8 cellular contexts compared by ENCODE assay signal in the genomic region with DNA sequence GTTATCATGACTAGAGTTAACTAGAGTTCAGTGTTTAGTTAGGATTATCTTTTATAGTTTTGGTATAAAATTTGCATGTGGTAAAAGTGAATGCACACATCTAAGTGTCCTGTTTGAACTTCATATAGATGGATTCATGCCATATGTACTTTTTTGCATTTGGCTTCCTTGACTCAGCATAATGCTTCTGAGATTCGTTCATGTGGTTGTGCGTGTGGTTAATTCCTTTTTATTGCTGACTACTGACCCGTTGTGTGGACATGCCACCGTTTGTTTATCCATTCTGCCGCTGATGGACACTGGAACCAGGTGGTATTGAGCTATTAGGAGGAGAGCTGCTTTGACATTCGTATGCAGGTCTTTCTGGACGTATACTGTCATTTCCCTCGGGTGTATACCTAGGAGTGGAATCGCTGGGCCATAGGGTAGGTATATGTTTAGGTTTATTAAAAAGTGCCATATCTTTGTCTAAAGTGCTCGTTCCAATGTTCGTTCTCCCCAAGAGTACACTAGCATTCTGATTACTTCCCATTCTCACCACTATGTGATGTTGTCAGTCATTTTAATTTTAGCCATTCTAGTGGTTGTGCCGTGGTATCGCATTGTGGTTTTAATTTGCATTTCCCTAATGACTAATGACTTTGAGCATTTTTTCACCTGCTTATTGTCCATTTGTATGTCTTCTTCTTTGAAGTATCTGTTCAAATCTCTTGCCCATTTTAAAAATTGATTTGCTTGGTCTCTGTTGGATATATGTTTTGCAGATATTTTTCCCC. TPM values are rescaled to one million over a fixed set of nuclear protein-coding genes. Genes with fewer than 3 reads are reported as not detected.
DNase-seq lines count a peak whose midpoint lies in the region; ATAC-seq and TF ChIP-seq lines count a peak whose summit lies in the region.

No MANE protein-coding gene starts in this region.

- H3K4me3 ChIP-seq in coronary artery = no peak overlapping the region
- H3K4me3 ChIP-seq in neuronal stem cell (ENCODE audit: low read length in 2 of 2) = no peak overlapping the region
- H3K4me3 ChIP-seq in PC-3 (ENCODE audit: low read length) = no peak overlapping the region

- H3K14ac ChIP-seq in neuronal stem cell (ENCODE audit: low read length) = no peak overlapping the region

- H2AFZ ChIP-seq in neuronal stem cell (ENCODE audit: low read length) (no peak overlapping the region), PC-3 (ENCODE audit: low read length) (no peak overlapping the region)

- CTCF ChIA-PET in activated CD4-positive, alpha-beta T cell treated with anti-CD3 and anti-CD28 coated beads, Interleukin-2, amount 10 ng/mL, durations not matched to agents 7 days and 5 days (lab: Charles Lee) = interaction anchor here (0.9 kb wide), 1 partner anchor 35 kb away, joined by 3 read pairs; no protein-coding TSS in a partner anchor
- CTCF ChIA-PET in PC-3 (lab: Charles Lee) = no interaction called here

- H3K36me3 ChIP-seq in neuronal stem cell (replicated peaks in 1 of 2; ENCODE audit: control insufficient read depth in 2 of 2, insufficient read depth in 2 of 2, low read length in 2 of 2) (peaks cover 0 to under 1% of the 10 kb centered on the region in 2 donors), PC-3 (ENCODE audit: low read depth, low read length) (no peaks in the 10 kb centered on the region)

- H3K27ac ChIP-seq in coronary artery (peak overlapping the region; percentile 80 to 88), neuronal stem cell (replicated peaks; ENCODE audit: low read length) (no peak overlapping the region), PC-3 (ENCODE audit: low read length) (no peak overlapping the region)

- no peak overlapping the region for H3K4me2 ChIP-seq in neuronal stem cell (ENCODE audit: insufficient read depth, low read length, poor library complexity, severe bottlenecking)
- no peak overlapping the region for H3K4me2 ChIP-seq in PC-3 (ENCODE audit: low read length)

- peaks cover 10% of the 10 kb centered on the region for H3K27me3 Mint-ChIP-seq in activated CD4-positive, alpha-beta T cell treated with anti-CD3 and anti-CD28 coated beads, Interleukin-2, amount 10 ng/mL, durations not matched to agents 7 days and 5 days

- peak; percentile 76 for ATAC-seq in GM21526 (IDR thresholded peaks at IDR 0.05; ENCODE audit: low FRiP score, unreplicated experiment)
- peak; percentile 79 for ATAC-seq in HG03575 (IDR thresholded peaks at IDR 0.05; ENCODE audit: extremely low read depth, insufficient number of reproducible peaks, low FRiP score, unreplicated experiment)
- ATAC-seq in PC-3 = no peak

- H3K23ac ChIP-seq in neuronal stem cell (ENCODE audit: low read depth, low read length, poor library complexity) = no peak overlapping the region

- no peaks in the 10 kb centered on the region for H3F3A ChIP-seq in PC-3 (ENCODE audit: low read length, unreplicated experiment)

- no peak overlapping the region for H2BK12ac ChIP-seq in neuronal stem cell (ENCODE audit: low read length)

- no peak overlapping the region for H2BK15ac ChIP-seq in neuronal stem cell (ENCODE audit: low read length)

- intact Hi-C loops in PC-3 (cut with micrococcal nuclease) = no loop called here

- no peaks in the 10 kb centered on the region for H3K79me2 ChIP-seq in PC-3 (ENCODE audit: low read length)

- peaks cover 37% of the 10 kb centered on the region for H3K4me1 Mint-ChIP-seq in activated CD4-positive, alpha-beta T cell treated with anti-CD3 and anti-CD28 coated beads, Interleukin-2, amount 10 ng/mL, durations not matched to agents 7 days and 5 days

- no TSS peak for BruUV-seq in PC-3 (replicated peaks; lab: Mats Ljungman, UMichigan)

- no CpG with 5 or more reads among the region's 13 CpGs for WGBS in neuronal stem cell (ENCODE audit: extremely low coverage in 2 of 2, insufficient read length in 2 of 2, insufficient replicate concordance in 1 of 2), 2 donors

- TF ChIP-seq CTCF in GM12873 (IDR thresholded peaks at IDR 0.05; ENCODE audit: insufficient read depth, low read depth, low read length, missing control alignments) (peak; percentile 59), coronary artery (IDR thresholded peaks at IDR 0.05) (no peak), PC-3 (conservative IDR thresholded peaks at IDR 0.05; ENCODE audit: low read depth, low read length) (no peak)

- no peaks in the 10 kb centered on the region for H3K9me3 Mint-ChIP-seq in activated CD4-positive, alpha-beta T cell treated with anti-CD3 and anti-CD28 coated beads, Interleukin-2, amount 10 ng/mL, durations not matched to agents 7 days and 5 days

- H3K18ac ChIP-seq in neuronal stem cell (ENCODE audit: low read length) = no peak overlapping the region

- H4K91ac ChIP-seq in neuronal stem cell (ENCODE audit: low read depth, low read length, poor library complexity) = no peak overlapping the region

- H2BK5ac ChIP-seq in neuronal stem cell (ENCODE audit: low read length) = no peak overlapping the region

- H3K9me3 ChIP-seq in neuronal stem cell (replicated peaks in 1 of 2; ENCODE audit: control insufficient read depth in 2 of 2, insufficient read depth in 1 of 2, low read depth in 1 of 2, low read length in 2 of 2) (no peaks in the 10 kb centered on the region), PC-3 (ENCODE audit: low read length) (no peaks in the 10 kb centered on the region)

- H3K9me2 ChIP-seq in PC-3 (replicated peaks; ENCODE audit: low read length) = no peaks in the 10 kb centered on the region

- no peak overlapping the region for H2AK5ac ChIP-seq in neuronal stem cell (ENCODE audit: low read depth, low read length)

- H3K4ac ChIP-seq in neuronal stem cell (ENCODE audit: low read length) = no peak overlapping the region

- H3K27ac Mint-ChIP-seq in activated CD4-positive, alpha-beta T cell treated with anti-CD3 and anti-CD28 coated beads, Interleukin-2, amount 10 ng/mL, durations not matched to agents 7 days and 5 days = no peak overlapping the region

- peaks cover 2% of the 10 kb centered on the region for H3K36me3 Mint-ChIP-seq in activated CD4-positive, alpha-beta T cell treated with anti-CD3 and anti-CD28 coated beads, Interleukin-2, amount 10 ng/mL, durations not matched to agents 7 days and 5 days (ENCODE audit: low read depth)

- no peak overlapping the region for H2BK120ac ChIP-seq in neuronal stem cell (ENCODE audit: low read depth, low read length)

- H3K4me1 ChIP-seq in neuronal stem cell (ENCODE audit: control insufficient read depth in 2 of 2, insufficient read depth in 1 of 2, low read depth in 1 of 2, low read length in 2 of 2) (peaks cover 0 to 1% of the 10 kb centered on the region in 2 donors), PC-3 (ENCODE audit: insufficient read depth, low read length) (peaks cover 4% of the 10 kb centered on the region)

- H4K8ac ChIP-seq in neuronal stem cell (ENCODE audit: low read depth, low read length) = no peak overlapping the region

- H4K20me1 ChIP-seq in PC-3 (ENCODE audit: low read length) = no peaks in the 10 kb centered on the region

- H3K9ac ChIP-seq in neuronal stem cell (ENCODE audit: low read depth, low read length, poor library complexity) = no peak overlapping the region
- H3K9ac ChIP-seq in PC-3 (ENCODE audit: low read length) = no peak overlapping the region

- H3K4me3 Mint-ChIP-seq in activated CD4-positive, alpha-beta T cell treated with anti-CD3 and anti-CD28 coated beads, Interleukin-2, amount 10 ng/mL, durations not matched to agents 7 days and 5 days = no peak overlapping the region

- no peak for DNase-seq in coronary artery (ENCODE audit: low spot score)
- DNase-seq in neuronal stem cell (ENCODE audit: low spot score) = no peak
- DNase-seq in activated CD4-positive, alpha-beta T cell treated with anti-CD3 and anti-CD28 coated beads, Interleukin-2, amount 10 ng/mL, durations not matched to agents 7 days and 5 days = no peak
- no peak for DNase-seq in T-helper 1 cell
- no peak for DNase-seq in PC-3

- POLR2A ChIA-PET in activated CD4-positive, alpha-beta T cell treated with anti-CD3 and anti-CD28 coated beads, Interleukin-2, amount 10 ng/mL, durations not matched to agents 7 days and 5 days (lab: Charles Lee) = no interaction called here
- POLR2A ChIA-PET in PC-3 (lab: Charles Lee; ENCODE audit: unreplicated experiment) = no interaction called here

- H3K79me1 ChIP-seq in neuronal stem cell (ENCODE audit: low read depth, low read length) = no peaks in the 10 kb centered on the region

- H3K27me3 ChIP-seq in neuronal stem cell (ENCODE audit: control insufficient read depth in 3 of 3, insufficient read depth in 3 of 3, low read depth in 1 of 3, low read length in 3 of 3) (no peaks in the 10 kb centered on the region), PC-3 (ENCODE audit: low read length) (no peaks in the 10 kb centered on the region)

RNA-seq across cellular contexts. Expression of a gene that starts 37.7 kb away (rescaled TPM):
- 1.3 TPM for polyA plus RNA-seq in neuronal stem cell (2013, experiment 1 of 2)
- 1.6 TPM for polyA plus RNA-seq in neuronal stem cell (2013, experiment 2 of 2)
- 10 to 100 TPM; 52.6 to 56.8 TPM for total RNA-seq in activated CD4-positive, alpha-beta T cell treated with anti-CD3 and anti-CD28 coated beads, Interleukin-2, amount 10 ng/mL, durations not matched to agents 7 days and 5 days
- 4.8 and 6.2 TPM in 2 replicates for total RNA-seq in PC-3 (2014; rRNA removed)

Comparison
In these comparisons a context has a peak if more than half of its experiments do, and no peak if none do; other contexts are left out.
1. H3K27ac ChIP-seq: peak in coronary artery (2 of 2); none in neuronal stem cell (single experiment) and PC-3 (single experiment).